ENCODE assay signal across 23 cellular contexts in the genomic region with DNA sequence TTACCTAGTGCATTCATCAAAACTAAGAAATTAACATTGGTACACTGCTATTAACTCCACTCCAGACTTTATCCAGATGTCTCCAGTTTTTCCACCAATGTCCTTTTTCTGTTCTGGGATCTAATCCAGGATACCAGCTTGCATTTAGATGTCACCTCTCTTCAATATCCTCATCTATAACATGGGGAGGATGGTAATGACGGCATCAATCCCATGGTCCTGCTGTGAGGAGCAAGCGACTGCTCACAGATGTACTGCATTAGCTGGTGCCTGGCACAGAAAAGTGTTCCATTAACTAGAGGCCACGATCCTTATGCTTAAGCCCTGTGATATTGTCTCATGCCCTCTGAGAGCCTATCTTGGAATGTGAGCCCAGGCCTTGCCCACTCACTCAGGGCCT.
"Had no signal": no experiment of that assay in that cellular context is flagged by ENCODE, and none has a peak within 500 bp of the region (broad histone marks: within the 10 kb centered on the region; RNA-seq: fewer than 3 reads in every experiment).

No MANE protein-coding gene starts in this region.

- ATAC-seq: activated CD8-positive, alpha-beta memory T cell treated with anti-CD3 and anti-CD28 coated beads, Interleukin-2, amount 10 ng/mL, durations not matched to agents 7 days and 5 days; activated naive CD4-positive, alpha-beta T cell treated with anti-CD3 and anti-CD28 coated beads, Interleukin-2, amount 50 U/mL, for 72 hours; activated naive CD8-positive, alpha-beta T cell treated with anti-CD3 and anti-CD28 coated beads, Interleukin-2, amount 50 U/mL, for 24 hours; K562; PC-3; T-helper 17 cell; WTC11 had no signal

- DNase-seq: activated CD4-positive, alpha-beta T cell treated with anti-CD3 and anti-CD28 coated beads for 1 hour; activated CD4-positive, alpha-beta T cell treated with anti-CD3 and anti-CD28 coated beads, Interleukin-2, amount 10 ng/mL, durations not matched to agents 24 days and 14 days; activated CD4-positive, alpha-beta T cell treated with anti-CD3 and anti-CD28 coated beads, Interleukin-2, amount 50 U/mL, for 48 hours; activated CD8-positive, alpha-beta memory T cell treated with anti-CD3 and anti-CD28 coated beads, Interleukin-2, amount 10 ng/mL, durations not matched to agents 7 days and 5 days; activated effector memory CD4-positive, alpha-beta T cell treated with Interleukin-2 at 50 U/mL for 16 hours; activated naive CD4-positive, alpha-beta T cell; activated naive CD8-positive, alpha-beta T cell treated with anti-CD3 and anti-CD28 coated beads, Interleukin-2, amount 50 U/mL, for 24 hours; activated T-cell treated with anti-CD3 and anti-CD28 coated beads, Interleukin-2, amount 50 U/mL, for 24 hours; amniotic stem cell; brain microvascular endothelial cell; Karpas-422; MM.1S; NCI-H1105; NCI-H1436; NCI-H1930; NCI-H526 treated with DMSO at 0.1 percent for 48 hours; PC-3; SHP77; T-helper 17 cell; T-helper 9 cell had no signal
